ENCODE assay signal across 11 cellular contexts in the genomic region with DNA sequence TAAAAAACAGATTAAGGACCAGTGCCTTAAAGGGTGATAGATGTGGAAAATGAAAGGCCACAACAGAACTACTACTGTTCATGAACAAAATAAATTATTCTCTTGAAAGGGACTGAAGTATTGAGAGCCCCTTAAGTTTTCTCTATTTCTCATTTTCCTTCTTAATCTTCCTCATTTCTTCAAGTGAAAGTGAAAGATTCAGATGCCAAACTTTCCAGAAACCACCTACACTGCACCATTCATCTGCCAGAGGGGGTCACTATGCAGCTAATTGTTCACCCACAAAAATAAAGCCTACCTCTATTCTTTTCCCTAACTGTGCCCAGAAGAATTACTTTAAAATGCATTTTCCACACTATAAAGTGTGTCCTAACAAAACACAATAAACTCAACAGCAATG.
DNase-seq lines count a peak whose midpoint lies in the region; ATAC-seq, FAIRE-seq and TF ChIP-seq lines count a peak whose summit lies in the region.
"Had no signal": no experiment of that assay in that cellular context is flagged by ENCODE, and none has a peak within 500 bp of the region (broad histone marks: within the 10 kb centered on the region; RNA-seq: fewer than 3 reads in every experiment).

No MANE protein-coding gene starts in this region.

- no peak for FAIRE-seq in bronchial epithelial cell (lab: Jason Lieb, UNC)
- FAIRE-seq: islet of Langerhans had no signal

- H3K4me3 Mint-ChIP-seq in T-cell (no peak overlapping the region), mesothelial cell of epicardium (no peak overlapping the region)
- H3K4me3 Mint-ChIP-seq: dendritic cell treated with granulocyte-macrophage colony-stimulating factor and Interleukin-4, amounts not matched to agents 40 ng/mL and 50 ng/mL, for 4 days had no signal

- H3K27me3 Mint-ChIP-seq in T-cell (no peaks in the 10 kb centered on the region), mesothelial cell of epicardium (ENCODE audit: low read depth) (no peaks in the 10 kb centered on the region)
- H3K27me3 Mint-ChIP-seq: dendritic cell treated with granulocyte-macrophage colony-stimulating factor and Interleukin-4, amounts not matched to agents 40 ng/mL and 50 ng/mL, for 4 days had no signal

- H3K4me3 ChIP-seq in bronchial epithelial cell (ENCODE audit: low read depth, low read length) = no peak overlapping the region

- TF ChIP-seq CTCF in bronchial epithelial cell (IDR thresholded peaks at IDR 0.05; ENCODE audit: insufficient read depth, low read length, severe bottlenecking) (peak; percentile 21), mesothelial cell of epicardium (IDR thresholded peaks at IDR 0.05; ENCODE audit: unreplicated experiment) (no peak)

- H3K36me3 ChIP-seq in bronchial epithelial cell (ENCODE audit: control insufficient read depth, insufficient read depth, low read length) = no peaks in the 10 kb centered on the region

- H3K36me3 Mint-ChIP-seq in T-cell = no peaks in the 10 kb centered on the region
- peaks cover 2% of the 10 kb centered on the region for H3K36me3 Mint-ChIP-seq in mesothelial cell of epicardium

- H3K4me1 Mint-ChIP-seq in T-cell (no peaks in the 10 kb centered on the region), mesothelial cell of epicardium (peaks cover 4% of the 10 kb centered on the region)

- no peaks in the 10 kb centered on the region for H3K27me3 ChIP-seq in bronchial epithelial cell (ENCODE audit: control insufficient read depth, insufficient read depth, low read length)

- H3K9me3 Mint-ChIP-seq in T-cell (no peaks in the 10 kb centered on the region), mesothelial cell of epicardium (peaks cover 4% of the 10 kb centered on the region)
- H3K9me3 Mint-ChIP-seq: dendritic cell treated with granulocyte-macrophage colony-stimulating factor and Interleukin-4, amounts not matched to agents 40 ng/mL and 50 ng/mL, for 4 days had no signal

- H3K27ac Mint-ChIP-seq in T-cell (no peak overlapping the region), mesothelial cell of epicardium (no peak overlapping the region)
- H3K27ac Mint-ChIP-seq: dendritic cell treated with granulocyte-macrophage colony-stimulating factor and Interleukin-4, amounts not matched to agents 40 ng/mL and 50 ng/mL, for 4 days had no signal

- peak; percentile 86 for ATAC-seq in HG03442 (IDR thresholded peaks at IDR 0.05; ENCODE audit: unreplicated experiment)
- no peak for ATAC-seq in HG03280 (IDR thresholded peaks at IDR 0.05; ENCODE audit: unreplicated experiment)
- no peak for ATAC-seq in T-cell (replicated peaks in 1 of 4)
- ATAC-seq in GM19324 (IDR thresholded peaks at IDR 0.05; ENCODE audit: low FRiP score, unreplicated experiment) = no peak

- CTCF ChIA-PET in T-cell (lab: Charles Lee) = interaction anchor here in 1 of 2 donors (2.9 kb wide), 1 partner anchor 397 kb away, joined by 12 read pairs; no protein-coding TSS in a partner anchor

- peak; percentile 2 for DNase-seq in stimulated activated CD4-positive, alpha-beta T cell treated with anti-CD3 and anti-CD28 coated beads, Interleukin-15, amount 100 ng/mL, for 24 hours
- no peak for DNase-seq in stimulated activated CD4-positive, alpha-beta T cell treated with anti-CD3 and anti-CD28 coated beads, Interleukin-12 subunit alpha, Interleukin-12 subunit beta, amount 100 ng/mL, for 4 hours
- peak; percentile 12 for DNase-seq in bronchial epithelial cell (ENCODE audit: low read depth)
- DNase-seq in T-cell = no peak
- no peak for DNase-seq in mesothelial cell of epicardium (ENCODE audit: low spot score in 2 of 2, unreplicated experiment in 2 of 2)
- DNase-seq: NCI-H1694 had no signal

- POLR2A ChIA-PET in T-cell (lab: Charles Lee) = no interaction called here

Comparison
In these comparisons a context has a peak if more than half of its experiments do, and no peak if none do; other contexts are left out.
1. DNase-seq: peak in stimulated activated CD4-positive, alpha-beta T cell treated with anti-CD3 and anti-CD28 coated beads, Interleukin-15, amount 100 ng/mL, for 24 hours (single experiment) and bronchial epithelial cell (single experiment); none in stimulated activated CD4-positive, alpha-beta T cell treated with anti-CD3 and anti-CD28 coated beads, Interleukin-12 subunit alpha, Interleukin-12 subunit beta, amount 100 ng/mL, for 4 hours (single experiment), T-cell (0 of 34) and mesothelial cell of epicardium (0 of 2).